In the genomic region with DNA sequence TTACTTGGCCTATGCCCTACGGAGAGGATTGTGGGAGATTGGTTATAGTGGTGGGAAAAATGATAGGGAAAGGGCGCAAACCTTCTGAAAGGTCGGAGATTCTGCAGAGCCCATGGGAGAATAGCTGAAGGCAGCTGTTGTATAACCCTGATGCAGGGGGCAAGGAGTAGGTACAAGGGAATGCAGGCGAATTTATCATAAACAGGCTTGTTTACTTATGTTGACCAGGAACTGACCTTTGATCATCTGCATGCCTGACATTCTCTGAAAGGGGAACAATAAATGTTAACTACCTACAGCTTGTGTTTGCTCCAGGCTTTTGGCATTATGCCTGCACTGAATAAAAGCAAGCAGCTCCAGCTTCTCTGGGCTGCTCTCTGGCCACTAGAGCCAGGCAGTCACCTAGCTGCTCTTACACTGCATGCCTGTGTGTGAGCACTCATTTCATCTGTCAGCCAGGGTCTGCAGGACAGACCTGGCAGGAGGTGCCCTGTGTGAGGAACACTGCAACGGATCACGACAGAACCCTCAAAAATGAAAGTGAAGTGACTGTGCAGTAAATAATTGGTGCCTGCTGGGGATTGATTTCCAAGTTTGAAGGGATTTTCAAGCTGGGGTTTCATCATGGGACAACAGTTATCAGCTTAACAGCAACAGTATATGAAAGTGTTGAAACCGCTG, we compare ENCODE assay signal across 17 cellular contexts. TPM values are rescaled to one million over a fixed set of nuclear protein-coding genes. Genes with fewer than 3 reads are reported as not detected.
DNase-seq lines count a peak whose midpoint lies in the region; ATAC-seq and TF ChIP-seq lines count a peak whose summit lies in the region.
"Had no signal": no experiment of that assay in that cellular context is flagged by ENCODE, and none has a peak within 500 bp of the region (broad histone marks: within the 10 kb centered on the region; RNA-seq: fewer than 3 reads in every experiment).

No MANE protein-coding gene starts in this region.

- H3K4me3 ChIP-seq in mammary epithelial cell (replicated peaks in 1 of 3; ENCODE audit: insufficient read depth in 1 of 3, low read depth in 2 of 3, low read length in 3 of 3) = no peak overlapping the region
- 0 out of 4 replicates have a peak overlapping the region, but pooled peaks of 1 of the 2 experiments have one; percentile 14 for H3K4me3 ChIP-seq in SK-N-SH (ENCODE audit: low read depth in 2 of 2, low read length in 1 of 2)
- no peak overlapping the region for H3K4me3 ChIP-seq in hepatocyte
- H3K4me3 ChIP-seq: HAP-1, lower lobe of right lung had no signal

- no peaks in the 10 kb centered on the region for H3K79me2 ChIP-seq in mammary epithelial cell (ENCODE audit: insufficient read depth, low read length)
- H3K79me2 ChIP-seq in SK-N-SH (ENCODE audit: insufficient read depth) = no peaks in the 10 kb centered on the region
- H3K79me2 ChIP-seq in hepatocyte = no peaks in the 10 kb centered on the region

- no peaks in the 10 kb centered on the region for H3F3A ChIP-seq in SK-N-SH (replicated peaks; ENCODE audit: insufficient read depth)

- TF ChIP-seq CTCF in MCF 10A (IDR thresholded peaks at IDR 0.05; ENCODE audit: unreplicated experiment) = no peak
- TF ChIP-seq CTCF in mammary epithelial cell (conservative IDR thresholded peaks at IDR 0.05 in 1 of 2, IDR thresholded peaks at IDR 0.05 in 1 of 2; ENCODE audit: extremely low read depth in 1 of 2, insufficient read depth in 1 of 2, low read depth in 1 of 2, low read length in 2 of 2) = no peak
- no peak for TF ChIP-seq CTCF in SK-N-SH (IDR thresholded peaks at IDR 0.05)
- TF ChIP-seq CTCF in hepatocyte (IDR thresholded peaks at IDR 0.05; ENCODE audit: poor library complexity) = no peak

- H3K4me3 Mint-ChIP-seq in MCF 10A (ENCODE audit: unreplicated experiment) = no peak overlapping the region

- dilution Hi-C loops in mammary epithelial cell (cut with HindIII; ENCODE audit: low sequenced_read_pairs) = no loop called here

- peaks cover 14% of the 10 kb centered on the region for H3K27me3 Mint-ChIP-seq in MCF 10A (ENCODE audit: insufficient read depth, unreplicated experiment)

- intact Hi-C loops in MCF 10A (cut with micrococcal nuclease) = no loop called here
- intact Hi-C loops in mammary epithelial cell (cut with micrococcal nuclease) = no loop called here

- H3K4me1 Mint-ChIP-seq in MCF 10A (ENCODE audit: insufficient read depth, unreplicated experiment) = no peaks in the 10 kb centered on the region

- TF ChIP-seq RAD21 in SK-N-SH (IDR thresholded peaks at IDR 0.05; ENCODE audit: low read length) = no peak

- no peaks in the 10 kb centered on the region for H3K36me3 Mint-ChIP-seq in MCF 10A (ENCODE audit: insufficient read depth, unreplicated experiment)

- BruUV-seq in MCF 10A (replicated peaks; lab: Mats Ljungman, UMichigan) (no TSS peak), mammary epithelial cell (replicated peaks; lab: Mats Ljungman, UMichigan) (no TSS peak)

- H3K9ac ChIP-seq in mammary epithelial cell (ENCODE audit: insufficient read depth, low read length) (no peak overlapping the region), SK-N-SH (no peak overlapping the region)

- H3K9me3 ChIP-seq in mammary epithelial cell (replicated peaks; ENCODE audit: insufficient read depth, low read length) (no peaks in the 10 kb centered on the region), SK-N-SH (no peaks in the 10 kb centered on the region), hepatocyte (ENCODE audit: low read depth) (no peaks in the 10 kb centered on the region)
- H3K9me3 ChIP-seq: HAP-1, lower lobe of right lung had no signal

- H3K27ac ChIP-seq in mammary epithelial cell (ENCODE audit: insufficient read depth, low read depth, low read length) (no peak overlapping the region), SK-N-SH (ENCODE audit: low read depth in 2 of 2, low read length in 1 of 2) (no peak overlapping the region), hepatocyte (peak overlapping the region; percentile 75)
- H3K27ac ChIP-seq: C4-2B, epithelial cell of prostate, lower lobe of right lung, spleen, WERI-Rb-1 had no signal

- H3K4me1 ChIP-seq in mammary epithelial cell (ENCODE audit: insufficient read depth, low read length) (no peaks in the 10 kb centered on the region), SK-N-SH (ENCODE audit: control insufficient read depth in 1 of 2, insufficient read depth in 2 of 2, low read depth in 1 of 2, low read length in 1 of 2) (peaks cover 0 to 2% of the 10 kb centered on the region in 2 experiments; a peak in 1 of 4 replicates), hepatocyte (ENCODE audit: insufficient read depth) (peaks cover 23% of the 10 kb centered on the region)

- TF ChIP-seq EP300 in SK-N-SH (IDR thresholded peaks at IDR 0.05; ENCODE audit: borderline replicate concordance in 1 of 2, low read depth in 1 of 2, low read length in 1 of 2) = no peak

- no peak overlapping the region for H3K27ac Mint-ChIP-seq in MCF 10A (ENCODE audit: low read depth, unreplicated experiment)
- H3K27ac Mint-ChIP-seq: activated naive CD4-positive, alpha-beta T cell treated with anti-CD3 and anti-CD28 coated beads, Interleukin-2, amount 50 U/mL, for 72 hours had no signal

- H3K36me3 ChIP-seq in mammary epithelial cell (ENCODE audit: insufficient read depth, low read length) (no peaks in the 10 kb centered on the region), SK-N-SH (replicated peaks in 1 of 2; ENCODE audit: control insufficient read depth in 1 of 2, insufficient read depth in 2 of 2, low read length in 1 of 2) (no peaks in the 10 kb centered on the region), hepatocyte (replicated peaks; ENCODE audit: insufficient read depth, low read depth) (no peaks in the 10 kb centered on the region)
- H3K36me3 ChIP-seq: HAP-1, lower lobe of right lung, spleen, WERI-Rb-1 had no signal

- ATAC-seq in HG02938 (IDR thresholded peaks at IDR 0.05; ENCODE audit: unreplicated experiment) (no peak), HG02610 (IDR thresholded peaks at IDR 0.05; ENCODE audit: unreplicated experiment) (no peak)
- ATAC-seq: activated naive CD4-positive, alpha-beta T cell treated with anti-CD3 and anti-CD28 coated beads, Interleukin-2, amount 50 U/mL, for 72 hours; lower lobe of right lung had no signal

- in situ Hi-C loops in mammary epithelial cell (cut with MboI; ENCODE audit: low sequenced_read_pairs in 2 of 2) = no loop called here

- H3K27me3 ChIP-seq in mammary epithelial cell (ENCODE audit: insufficient read depth, low read length) = no peaks in the 10 kb centered on the region
- H3K27me3 ChIP-seq in SK-N-SH (ENCODE audit: insufficient read depth) = peaks cover 12% of the 10 kb centered on the region; the same call in 1 of the 2 replicates
- no peaks in the 10 kb centered on the region for H3K27me3 ChIP-seq in hepatocyte
- H3K27me3 ChIP-seq: spleen had no signal

- H3K9me2 ChIP-seq in SK-N-SH (no peaks in the 10 kb centered on the region), hepatocyte (replicated peaks; ENCODE audit: insufficient read depth) (no peaks in the 10 kb centered on the region)

- H2AFZ ChIP-seq in mammary epithelial cell (ENCODE audit: low read depth, low read length) = no peak overlapping the region
- H2AFZ ChIP-seq in SK-N-SH (ENCODE audit: low read depth) = no peak overlapping the region
- no peak overlapping the region for H2AFZ ChIP-seq in hepatocyte

- 83% methylated on average over 6 of the region's 7 CpGs for WGBS in mammary epithelial cell (ENCODE audit: low coverage, missing lambda C conversion rate)
- 47% methylated on average over 7 of the region's 7 CpGs for whole genome bisulfite sequencing in SK-N-SH (ENCODE audit: low lambda C conversion rate)
- WGBS in hepatocyte (ENCODE audit: low lambda C conversion rate, missing lambda C conversion rate) = 52% methylated on average over 7 of the region's 7 CpGs

- CTCF ChIA-PET in MCF 10A (lab: Yijun Ruan, JAX) = interaction anchor here (0.6 to 7.6 kb wide), 4 partner anchors 10 to 30 kb away, joined by 3 to 54 read pairs (median 6); no protein-coding TSS in a partner anchor
- CTCF ChIA-PET in mammary epithelial cell (lab: Charles Lee; ENCODE audit: low non-redundant PET) = no interaction called here
- CTCF ChIA-PET in SK-N-SH (lab: Yijun Ruan, JAX) = interaction anchor here (1.0 to 2.2 kb wide), 4 partner anchors 10 to 195 kb away, joined by 3 to 8 read pairs (median 6); no protein-coding TSS in a partner anchor

- DNase-seq in MCF 10A (ENCODE audit: unreplicated experiment) (peak; percentile 13), mammary epithelial cell (no peak), SK-N-SH (no peak), hepatocyte (ENCODE audit: low spot score) (peak; percentile 64), hypothalamus (lab: John Stamatoyannopoulos, UW) (no peak)
- no peak for DNase-seq in activated naive CD4-positive, alpha-beta T cell (lab: John Stamatoyannopoulos, UW)
- DNase-seq: lower lobe of right lung; NCI-H446 treated with DMSO at 0.1 percent for 48 hours; spleen; stimulated activated naive CD4-positive, alpha-beta T cell; WERI-Rb-1 had no signal

- H4K20me1 ChIP-seq in mammary epithelial cell (ENCODE audit: insufficient read depth, low read length) (no peaks in the 10 kb centered on the region), SK-N-SH (ENCODE audit: insufficient read depth) (no peaks in the 10 kb centered on the region), hepatocyte (ENCODE audit: insufficient read depth, poor library complexity, severe bottlenecking) (no peaks in the 10 kb centered on the region)

- POLR2A ChIA-PET in MCF 10A (lab: Yijun Ruan, JAX) (interaction anchor here (1.0 to 1.3 kb wide), 2 partner anchors 10 to 11 kb away, joined by 3 to 5 read pairs; no protein-coding TSS in a partner anchor), SK-N-SH (lab: Yijun Ruan, JAX) (no interaction called here)

- no peaks in the 10 kb centered on the region for H3K9me3 Mint-ChIP-seq in MCF 10A (ENCODE audit: unreplicated experiment)
- H3K9me3 Mint-ChIP-seq: activated naive CD4-positive, alpha-beta T cell treated with anti-CD3 and anti-CD28 coated beads, Interleukin-2, amount 50 U/mL, for 72 hours had no signal

- H3K4me2 ChIP-seq in mammary epithelial cell (ENCODE audit: insufficient read depth, low read depth, low read length) (no peak overlapping the region), SK-N-SH (peak overlapping the region; percentile 39; the same call in 1 of the 2 replicates), hepatocyte (peak overlapping the region; percentile 64)

RNA-seq across cellular contexts. Expression of gene ABCA13, which starts 31.1 kb away (rescaled TPM):
- total RNA-seq in MCF 10A (2022) = 0.20 and 0.30 TPM in 2 replicates
- 1 to 10 TPM; 1.5 to 3.4 TPM for total RNA-seq in mammary epithelial cell
- polyA plus RNA-seq in mammary epithelial cell = 1.0 TPM
- polyA minus RNA-seq in mammary epithelial cell = 7.5 TPM
- not detected in 2 replicates for polyA plus RNA-seq in SK-N-SH (2012; rRNA removed)
- under 0.01 TPM in 1 of 2 replicates, not detected in the other for polyA plus RNA-seq in SK-N-SH (2012; cell fraction: cytosol; rRNA removed)
- under 0.01 TPM in 1 of 2 replicates, not detected in the other for polyA plus RNA-seq in SK-N-SH (2012; cell fraction: nucleus; rRNA removed)
- 1.6 and 2.0 TPM in 2 replicates for total RNA-seq in hepatocyte
- 0.57 and 0.58 TPM in 2 replicates for polyA plus RNA-seq in hepatocyte
- total RNA-seq: activated naive CD4-positive, alpha-beta T cell treated with anti-CD3 and anti-CD28 coated beads, Interleukin-2, amount 50 U/mL, for 72 hours had no signal

RNA-seq across cellular contexts. Expression of gene UPP1, which starts 51.1 kb away (rescaled TPM):
- 602 and 797 TPM in 2 replicates for total RNA-seq in MCF 10A (2022)
- total RNA-seq in mammary epithelial cell = 100 to 1,000 TPM in 1 of 2 donors, 10 to 100 TPM in 1; 87.7 to 992 TPM
- polyA plus RNA-seq in mammary epithelial cell = 254 TPM
- 190 TPM for polyA minus RNA-seq in mammary epithelial cell
- polyA plus RNA-seq in SK-N-SH (2012; rRNA removed) = 56.9 and 57.5 TPM in 2 replicates
- 26.2 and 38.7 TPM in 2 replicates for polyA plus RNA-seq in SK-N-SH (2012; cell fraction: cytosol; rRNA removed)
- 145 and 194 TPM in 2 replicates for polyA plus RNA-seq in SK-N-SH (2012; cell fraction: nucleus; rRNA removed)
- total RNA-seq in hepatocyte = 12.7 and 14.6 TPM in 2 replicates
- 38.7 and 50.2 TPM in 2 replicates for polyA plus RNA-seq in hepatocyte

Comparison
In these comparisons a context has a peak if more than half of its experiments do, and no peak if none do; other contexts are left out.
1. DNase-seq: peak in MCF 10A (single experiment) and hepatocyte (single experiment); none in mammary epithelial cell (single experiment), SK-N-SH (single experiment), hypothalamus (0 of 51) and activated naive CD4-positive, alpha-beta T cell (0 of 4).